1 cellular context compared by ENCODE assay signal in the genomic region with DNA sequence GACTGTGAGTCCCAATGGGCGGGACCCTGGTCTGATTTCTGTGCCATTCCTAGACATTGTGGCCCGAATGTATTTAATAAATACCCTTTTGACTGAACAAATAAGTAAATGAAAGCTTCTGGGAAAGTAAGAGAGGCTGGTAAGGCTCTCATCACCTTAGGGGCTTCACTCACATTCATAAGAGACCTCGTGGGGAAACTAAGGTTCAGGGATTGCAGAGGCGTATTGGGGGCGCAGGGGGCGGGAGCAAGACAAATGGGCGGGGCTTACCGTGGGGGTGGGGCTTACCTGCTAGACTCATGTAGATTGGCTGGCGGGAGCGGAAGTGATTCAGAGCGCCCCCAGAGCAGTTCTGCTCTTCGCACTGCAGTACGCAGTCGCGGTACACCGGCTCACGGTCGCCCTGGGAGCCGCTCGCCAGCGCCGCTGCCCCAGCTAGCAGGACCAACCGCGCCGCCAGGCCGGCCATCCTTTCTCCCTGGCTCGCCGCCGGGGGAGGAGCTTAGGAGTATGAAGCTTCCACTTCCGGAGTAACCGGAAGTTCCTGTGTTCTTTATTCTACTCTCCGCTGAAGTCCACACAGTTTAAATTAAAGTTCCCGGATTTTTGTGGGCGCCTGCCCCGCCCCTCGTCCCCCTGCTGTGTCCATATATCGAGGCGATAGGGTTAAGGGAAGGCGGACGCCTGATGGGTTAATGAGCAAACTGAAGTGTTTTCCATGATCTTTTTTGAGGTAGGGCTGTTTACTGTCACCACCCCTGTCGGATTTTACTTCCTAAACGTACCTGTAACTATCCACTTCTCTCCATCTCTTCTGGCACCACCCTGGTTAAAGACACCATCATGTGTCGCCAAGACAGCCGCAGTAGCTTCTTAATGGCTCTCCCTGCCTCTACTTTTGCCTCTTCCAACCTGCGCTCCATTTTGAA.
TF ChIP-seq lines count a peak whose summit lies in the region.

A gene with protein sequence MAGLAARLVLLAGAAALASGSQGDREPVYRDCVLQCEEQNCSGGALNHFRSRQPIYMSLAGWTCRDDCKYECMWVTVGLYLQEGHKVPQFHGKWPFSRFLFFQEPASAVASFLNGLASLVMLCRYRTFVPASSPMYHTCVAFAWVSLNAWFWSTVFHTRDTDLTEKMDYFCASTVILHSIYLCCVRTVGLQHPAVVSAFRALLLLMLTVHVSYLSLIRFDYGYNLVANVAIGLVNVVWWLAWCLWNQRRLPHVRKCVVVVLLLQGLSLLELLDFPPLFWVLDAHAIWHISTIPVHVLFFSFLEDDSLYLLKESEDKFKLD (minus strand): TSS at position 512 of the 929 bp plus-strand sequence. CDS start 43 bp downstream, at position 469.

TF ChIP-seq in HepG2, 621 proteins besides CTCF, POLR2A, EP300 and RAD21 (continued from another document and continues in another):
- TF ChIP-seq HOXA9 (CRISPR knock-in tag; IDR thresholded peaks at IDR 0.05; ENCODE audit: borderline replicate concordance) (no peak), ASH2L (IDR thresholded peaks at IDR 0.05; ENCODE audit: insufficient read length, low read depth, low read length) (peak; percentile 87), ZNF501 (CRISPR knock-in tag; IDR thresholded peaks at IDR 0.05) (peak; percentile 71), ZNF546 (CRISPR knock-in tag; conservative IDR thresholded peaks at IDR 0.05) (0 out of 2 replicates have a peak, but pooled peaks have one; percentile 3), ZNF619 (CRISPR knock-in tag; IDR thresholded peaks at IDR 0.05) (no peak), PITX1 (CRISPR knock-in tag; IDR thresholded peaks at IDR 0.05) (peak; percentile 63; the same call in 1 of the 2 replicates), HOXA5 (CRISPR knock-in tag; IDR thresholded peaks at IDR 0.05) (peak; percentile 63; the same call in 1 of the 2 replicates), ZNF781 (CRISPR knock-in tag; IDR thresholded peaks at IDR 0.05; ENCODE audit: borderline replicate concordance, not compliant biosample characterization) (no peak), CENPX (CRISPR knock-in tag; IDR thresholded peaks at IDR 0.05) (no peak), NR2F1 (CRISPR knock-in tag; IDR thresholded peaks at IDR 0.05) (no peak), ZBTB42 (CRISPR knock-in tag; IDR thresholded peaks at IDR 0.05) (0 out of 2 replicates have a peak, but pooled peaks have one; percentile 62), ZNF709 (CRISPR knock-in tag; IDR thresholded peaks at IDR 0.05) (peak; percentile 91; the same call in 1 of the 2 replicates), DMAP1 (CRISPR knock-in tag; IDR thresholded peaks at IDR 0.05) (peak; percentile 55; the same call in 1 of the 2 replicates), MIER3 (CRISPR knock-in tag; IDR thresholded peaks at IDR 0.05; ENCODE audit: borderline replicate concordance) (no peak), ZNF225 (CRISPR knock-in tag; IDR thresholded peaks at IDR 0.05) (no peak), KLF6 (CRISPR knock-in tag; IDR thresholded peaks at IDR 0.05) (peak; percentile 79), SIN3A (IDR thresholded peaks at IDR 0.05; ENCODE audit: borderline replicate concordance, low read depth, low read length) (peak; percentile 64; the same call in 1 of the 2 replicates), THAP11 (CRISPR knock-in tag; IDR thresholded peaks at IDR 0.05) (peak; percentile 93), POLR2G (IDR thresholded peaks at IDR 0.05; ENCODE audit: low read depth, low read length) (peak; percentile 84), RCOR2 (CRISPR knock-in tag; IDR thresholded peaks at IDR 0.05) (peak; percentile 1; the same call in 1 of the 2 replicates), YEATS4 (CRISPR knock-in tag; IDR thresholded peaks at IDR 0.05; ENCODE audit: borderline replicate concordance) (peak; percentile 55; the same call in 1 of the 2 replicates), CEBPG (CRISPR knock-in tag; IDR thresholded peaks at IDR 0.05) (no peak), SRY (CRISPR knock-in tag; IDR thresholded peaks at IDR 0.05) (no peak), ZNF17 (CRISPR knock-in tag; IDR thresholded peaks at IDR 0.05) (no peak), SP1 (IDR thresholded peaks at IDR 0.05) (no peak), SP1 (CRISPR knock-in tag; IDR thresholded peaks at IDR 0.05) (peak; percentile 81), YY1 (IDR thresholded peaks at IDR 0.05; ENCODE audit: insufficient read depth, insufficient replicate concordance, low read depth, low read length) (peak; percentile 87), HNRNPUL1 (IDR thresholded peaks at IDR 0.05; ENCODE audit: low read depth, low read length) (no peak), RBM39 (IDR thresholded peaks at IDR 0.05; ENCODE audit: low read depth, low read length, poor library complexity, severe bottlenecking) (peak; percentile 88), ZNF124 (CRISPR knock-in tag; IDR thresholded peaks at IDR 0.05) (no peak; the same call in 1 of the 2 replicates), XBP1 (CRISPR knock-in tag; IDR thresholded peaks at IDR 0.05) (no peak)
- TF ChIP-seq, protein P1, sequence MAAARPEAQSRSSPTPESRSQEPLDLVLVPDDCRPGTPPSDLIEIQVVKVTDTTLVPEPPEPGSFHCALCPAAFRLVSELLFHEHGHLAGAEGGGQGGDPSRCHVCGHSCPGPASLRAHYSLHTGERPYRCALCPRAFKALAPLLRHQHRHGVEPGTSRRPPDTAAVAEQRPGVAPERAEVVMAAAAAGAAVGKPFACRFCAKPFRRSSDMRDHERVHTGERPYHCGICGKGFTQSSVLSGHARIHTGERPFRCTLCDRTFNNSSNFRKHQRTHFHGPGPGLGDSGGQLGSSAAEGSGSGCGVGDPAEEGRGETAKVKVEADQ (CRISPR knock-in tag; IDR thresholded peaks at IDR 0.05; ENCODE audit: borderline replicate concordance): no peak
- TF ChIP-seq, protein P2, sequence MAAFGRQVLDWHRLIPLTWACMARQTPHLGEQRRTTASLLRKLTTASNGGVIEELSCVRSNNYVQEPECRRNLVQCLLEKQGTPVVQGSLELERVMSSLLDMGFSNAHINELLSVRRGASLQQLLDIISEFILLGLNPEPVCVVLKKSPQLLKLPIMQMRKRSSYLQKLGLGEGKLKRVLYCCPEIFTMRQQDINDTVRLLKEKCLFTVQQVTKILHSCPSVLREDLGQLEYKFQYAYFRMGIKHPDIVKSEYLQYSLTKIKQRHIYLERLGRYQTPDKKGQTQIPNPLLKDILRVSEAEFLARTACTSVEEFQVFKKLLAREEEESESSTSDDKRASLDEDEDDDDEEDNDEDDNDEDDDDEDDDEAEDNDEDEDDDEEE (CRISPR knock-in tag; IDR thresholded peaks at IDR 0.05): peak; percentile 74
- TF ChIP-seq, protein P3, sequence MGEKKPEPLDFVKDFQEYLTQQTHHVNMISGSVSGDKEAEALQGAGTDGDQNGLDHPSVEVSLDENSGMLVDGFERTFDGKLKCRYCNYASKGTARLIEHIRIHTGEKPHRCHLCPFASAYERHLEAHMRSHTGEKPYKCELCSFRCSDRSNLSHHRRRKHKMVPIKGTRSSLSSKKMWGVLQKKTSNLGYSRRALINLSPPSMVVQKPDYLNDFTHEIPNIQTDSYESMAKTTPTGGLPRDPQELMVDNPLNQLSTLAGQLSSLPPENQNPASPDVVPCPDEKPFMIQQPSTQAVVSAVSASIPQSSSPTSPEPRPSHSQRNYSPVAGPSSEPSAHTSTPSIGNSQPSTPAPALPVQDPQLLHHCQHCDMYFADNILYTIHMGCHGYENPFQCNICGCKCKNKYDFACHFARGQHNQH (CRISPR knock-in tag; IDR thresholded peaks at IDR 0.05): peak; percentile 85
- TF ChIP-seq, protein P4, sequence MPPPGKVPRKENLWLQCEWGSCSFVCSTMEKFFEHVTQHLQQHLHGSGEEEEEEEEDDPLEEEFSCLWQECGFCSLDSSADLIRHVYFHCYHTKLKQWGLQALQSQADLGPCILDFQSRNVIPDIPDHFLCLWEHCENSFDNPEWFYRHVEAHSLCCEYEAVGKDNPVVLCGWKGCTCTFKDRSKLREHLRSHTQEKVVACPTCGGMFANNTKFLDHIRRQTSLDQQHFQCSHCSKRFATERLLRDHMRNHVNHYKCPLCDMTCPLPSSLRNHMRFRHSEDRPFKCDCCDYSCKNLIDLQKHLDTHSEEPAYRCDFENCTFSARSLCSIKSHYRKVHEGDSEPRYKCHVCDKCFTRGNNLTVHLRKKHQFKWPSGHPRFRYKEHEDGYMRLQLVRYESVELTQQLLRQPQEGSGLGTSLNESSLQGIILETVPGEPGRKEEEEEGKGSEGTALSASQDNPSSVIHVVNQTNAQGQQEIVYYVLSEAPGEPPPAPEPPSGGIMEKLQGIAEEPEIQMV (CRISPR knock-in tag; IDR thresholded peaks at IDR 0.05; ENCODE audit: low read depth): peak; percentile 68; the same call in 1 of the 2 replicates
- TF ChIP-seq, protein P5, sequence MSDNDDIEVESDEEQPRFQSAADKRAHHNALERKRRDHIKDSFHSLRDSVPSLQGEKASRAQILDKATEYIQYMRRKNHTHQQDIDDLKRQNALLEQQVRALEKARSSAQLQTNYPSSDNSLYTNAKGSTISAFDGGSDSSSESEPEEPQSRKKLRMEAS (IDR thresholded peaks at IDR 0.05): peak; percentile 78
- TF ChIP-seq, protein P6, sequence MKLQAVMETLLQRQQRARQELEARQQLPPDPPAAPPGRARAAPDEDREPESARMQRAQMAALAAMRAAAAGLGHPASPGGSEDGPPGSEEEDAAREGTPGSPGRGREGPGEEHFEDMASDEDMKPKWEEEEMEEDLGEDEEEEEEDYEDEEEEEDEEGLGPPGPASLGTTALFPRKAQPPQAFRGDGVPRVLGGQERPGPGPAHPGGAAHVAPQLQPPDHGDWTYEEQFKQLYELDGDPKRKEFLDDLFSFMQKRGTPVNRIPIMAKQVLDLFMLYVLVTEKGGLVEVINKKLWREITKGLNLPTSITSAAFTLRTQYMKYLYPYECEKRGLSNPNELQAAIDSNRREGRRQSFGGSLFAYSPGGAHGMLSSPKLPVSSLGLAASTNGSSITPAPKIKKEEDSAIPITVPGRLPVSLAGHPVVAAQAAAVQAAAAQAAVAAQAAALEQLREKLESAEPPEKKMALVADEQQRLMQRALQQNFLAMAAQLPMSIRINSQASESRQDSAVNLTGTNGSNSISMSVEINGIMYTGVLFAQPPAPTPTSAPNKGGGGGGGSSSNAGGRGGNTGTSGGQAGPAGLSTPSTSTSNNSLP (IDR thresholded peaks at IDR 0.05; ENCODE audit: low read depth, low read length): no peak
- TF ChIP-seq, protein P7, sequence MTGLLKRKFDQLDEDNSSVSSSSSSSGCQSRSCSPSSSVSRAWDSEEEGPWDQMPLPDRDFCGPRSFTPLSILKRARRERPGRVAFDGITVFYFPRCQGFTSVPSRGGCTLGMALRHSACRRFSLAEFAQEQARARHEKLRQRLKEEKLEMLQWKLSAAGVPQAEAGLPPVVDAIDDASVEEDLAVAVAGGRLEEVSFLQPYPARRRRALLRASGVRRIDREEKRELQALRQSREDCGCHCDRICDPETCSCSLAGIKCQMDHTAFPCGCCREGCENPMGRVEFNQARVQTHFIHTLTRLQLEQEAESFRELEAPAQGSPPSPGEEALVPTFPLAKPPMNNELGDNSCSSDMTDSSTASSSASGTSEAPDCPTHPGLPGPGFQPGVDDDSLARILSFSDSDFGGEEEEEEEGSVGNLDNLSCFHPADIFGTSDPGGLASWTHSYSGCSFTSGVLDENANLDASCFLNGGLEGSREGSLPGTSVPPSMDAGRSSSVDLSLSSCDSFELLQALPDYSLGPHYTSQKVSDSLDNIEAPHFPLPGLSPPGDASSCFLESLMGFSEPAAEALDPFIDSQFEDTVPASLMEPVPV (CRISPR knock-in tag; IDR thresholded peaks at IDR 0.05): peak; percentile 64
- TF ChIP-seq, protein P8, sequence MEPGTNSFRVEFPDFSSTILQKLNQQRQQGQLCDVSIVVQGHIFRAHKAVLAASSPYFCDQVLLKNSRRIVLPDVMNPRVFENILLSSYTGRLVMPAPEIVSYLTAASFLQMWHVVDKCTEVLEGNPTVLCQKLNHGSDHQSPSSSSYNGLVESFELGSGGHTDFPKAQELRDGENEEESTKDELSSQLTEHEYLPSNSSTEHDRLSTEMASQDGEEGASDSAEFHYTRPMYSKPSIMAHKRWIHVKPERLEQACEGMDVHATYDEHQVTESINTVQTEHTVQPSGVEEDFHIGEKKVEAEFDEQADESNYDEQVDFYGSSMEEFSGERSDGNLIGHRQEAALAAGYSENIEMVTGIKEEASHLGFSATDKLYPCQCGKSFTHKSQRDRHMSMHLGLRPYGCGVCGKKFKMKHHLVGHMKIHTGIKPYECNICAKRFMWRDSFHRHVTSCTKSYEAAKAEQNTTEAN (CRISPR knock-in tag; conservative IDR thresholded peaks at IDR 0.05): peak; percentile 82
- TF ChIP-seq, protein P9, sequence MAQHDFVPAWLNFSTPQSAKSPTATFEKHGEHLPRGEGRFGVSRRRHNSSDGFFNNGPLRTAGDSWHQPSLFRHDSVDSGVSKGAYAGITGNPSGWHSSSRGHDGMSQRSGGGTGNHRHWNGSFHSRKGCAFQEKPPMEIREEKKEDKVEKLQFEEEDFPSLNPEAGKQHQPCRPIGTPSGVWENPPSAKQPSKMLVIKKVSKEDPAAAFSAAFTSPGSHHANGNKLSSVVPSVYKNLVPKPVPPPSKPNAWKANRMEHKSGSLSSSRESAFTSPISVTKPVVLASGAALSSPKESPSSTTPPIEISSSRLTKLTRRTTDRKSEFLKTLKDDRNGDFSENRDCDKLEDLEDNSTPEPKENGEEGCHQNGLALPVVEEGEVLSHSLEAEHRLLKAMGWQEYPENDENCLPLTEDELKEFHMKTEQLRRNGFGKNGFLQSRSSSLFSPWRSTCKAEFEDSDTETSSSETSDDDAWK (CRISPR knock-in tag; IDR thresholded peaks at IDR 0.05): no peak
- TF ChIP-seq, protein P10, sequence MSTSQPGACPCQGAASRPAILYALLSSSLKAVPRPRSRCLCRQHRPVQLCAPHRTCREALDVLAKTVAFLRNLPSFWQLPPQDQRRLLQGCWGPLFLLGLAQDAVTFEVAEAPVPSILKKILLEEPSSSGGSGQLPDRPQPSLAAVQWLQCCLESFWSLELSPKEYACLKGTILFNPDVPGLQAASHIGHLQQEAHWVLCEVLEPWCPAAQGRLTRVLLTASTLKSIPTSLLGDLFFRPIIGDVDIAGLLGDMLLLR (CRISPR knock-in tag; IDR thresholded peaks at IDR 0.05): no peak
- TF ChIP-seq, protein P11, sequence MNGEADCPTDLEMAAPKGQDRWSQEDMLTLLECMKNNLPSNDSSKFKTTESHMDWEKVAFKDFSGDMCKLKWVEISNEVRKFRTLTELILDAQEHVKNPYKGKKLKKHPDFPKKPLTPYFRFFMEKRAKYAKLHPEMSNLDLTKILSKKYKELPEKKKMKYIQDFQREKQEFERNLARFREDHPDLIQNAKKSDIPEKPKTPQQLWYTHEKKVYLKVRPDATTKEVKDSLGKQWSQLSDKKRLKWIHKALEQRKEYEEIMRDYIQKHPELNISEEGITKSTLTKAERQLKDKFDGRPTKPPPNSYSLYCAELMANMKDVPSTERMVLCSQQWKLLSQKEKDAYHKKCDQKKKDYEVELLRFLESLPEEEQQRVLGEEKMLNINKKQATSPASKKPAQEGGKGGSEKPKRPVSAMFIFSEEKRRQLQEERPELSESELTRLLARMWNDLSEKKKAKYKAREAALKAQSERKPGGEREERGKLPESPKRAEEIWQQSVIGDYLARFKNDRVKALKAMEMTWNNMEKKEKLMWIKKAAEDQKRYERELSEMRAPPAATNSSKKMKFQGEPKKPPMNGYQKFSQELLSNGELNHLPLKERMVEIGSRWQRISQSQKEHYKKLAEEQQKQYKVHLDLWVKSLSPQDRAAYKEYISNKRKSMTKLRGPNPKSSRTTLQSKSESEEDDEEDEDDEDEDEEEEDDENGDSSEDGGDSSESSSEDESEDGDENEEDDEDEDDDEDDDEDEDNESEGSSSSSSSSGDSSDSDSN (CRISPR knock-in tag; IDR thresholded peaks at IDR 0.05): peak; percentile 77
